In the genomic region with DNA sequence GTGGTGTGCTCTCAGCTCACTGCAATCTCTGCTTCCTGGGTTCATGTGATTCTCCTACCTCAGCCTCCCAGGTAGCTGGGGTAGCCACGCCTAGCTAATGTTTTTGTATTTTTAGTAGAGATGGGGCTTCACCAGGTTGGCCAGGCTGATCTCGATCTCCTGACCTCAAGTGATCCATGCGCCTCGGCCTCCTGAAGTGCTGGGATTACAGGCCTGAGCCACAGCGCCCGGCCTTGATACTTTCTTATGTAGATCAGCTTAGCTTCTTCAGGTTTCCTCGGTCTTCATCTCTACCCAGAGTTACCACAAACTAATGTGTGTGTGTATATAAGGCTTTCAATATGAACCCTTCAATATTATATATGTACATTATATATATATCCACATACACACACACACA, we compare ENCODE assay signal across 9 cellular contexts. TPM values are rescaled to one million over a fixed set of nuclear protein-coding genes. Genes with fewer than 3 reads are reported as not detected.
"Had no signal": no experiment of that assay in that cellular context is flagged by ENCODE, and none has a peak within 500 bp of the region (broad histone marks: within the 10 kb centered on the region; RNA-seq: fewer than 3 reads in every experiment).

No MANE protein-coding gene starts in this region.

- H3K27ac Mint-ChIP-seq: IgD-negative memory B cell had no signal

- H3K4me3 ChIP-seq: K562 had no signal

- H3K4me3 Mint-ChIP-seq: IgD-negative memory B cell had no signal

- ATAC-seq: HepG2, K562 had no signal

- DNase-seq: IMR-90, KBM-7, KG1 had no signal

- H3K36me3 Mint-ChIP-seq: IgD-negative memory B cell had no signal

- H3K4me1 Mint-ChIP-seq: IgD-negative memory B cell had no signal

- H3K27ac ChIP-seq: HL-60 had no signal

RNA-seq across cellular contexts. Expression of a gene that starts 11.7 kb away (rescaled TPM):
- total RNA-seq: HepG2, HT-29, IMR-90, K562 had no signal
- polyA plus RNA-seq: HepG2, IgD-negative memory B cell, K562 had no signal

RNA-seq across cellular contexts. Expression of a gene that starts 37.5 kb away (rescaled TPM):
- total RNA-seq: HepG2, HT-29, HT1080, IMR-90, K562 had no signal
- polyA plus RNA-seq: HepG2, IgD-negative memory B cell, IMR-90, K562 had no signal

RNA-seq across cellular contexts. Expression of a gene that starts 55.5 kb away (rescaled TPM):
- total RNA-seq: HT1080, IMR-90, K562 had no signal
- polyA plus RNA-seq: IgD-negative memory B cell, IMR-90, K562 had no signal
